In genomic region chr2:219553168-219553417, GRCh38 we compare ENCODE assay signal across 11 cellular contexts. TPM values are rescaled to one million over a fixed set of nuclear protein-coding genes. Genes with fewer than 3 reads are reported as not detected.
DNase-seq lines count a peak whose midpoint lies in the region; ATAC-seq and TF ChIP-seq lines count a peak whose summit lies in the region.
"Had no signal": no experiment of that assay in that cellular context is flagged by ENCODE, and none has a peak within 500 bp of the region (broad histone marks: within the 10 kb centered on the region; RNA-seq: fewer than 3 reads in every experiment).

No MANE protein-coding gene starts in this region.

- no peaks in the 10 kb centered on the region for H3K79me2 ChIP-seq in GM23338 (replicated peaks; ENCODE audit: insufficient read depth)

- H3K27me3 ChIP-seq in GM23338 (ENCODE audit: insufficient read depth) (peaks cover 17% of the 10 kb centered on the region), iPS-20b (ENCODE audit: insufficient read depth, low read length) (peaks cover 35% of the 10 kb centered on the region), skeletal muscle tissue (ENCODE audit: control insufficient read depth in 3 of 3, insufficient read depth in 3 of 3, low read length in 3 of 3) (peaks cover 8 to 16% (median 8%) of the 10 kb centered on the region in 3 donors)

- peaks cover 4% of the 10 kb centered on the region; the same call in 1 of the 2 replicates for H3F3A ChIP-seq in GM23338 (replicated peaks; ENCODE audit: low read depth)

- H3K27me3 Mint-ChIP-seq in GM23338 (ENCODE audit: insufficient read depth, low read depth, poor library complexity) (peaks cover 34% of the 10 kb centered on the region), activated B cell treated with CpG ODN at 0.5 μM for 24 hours (peaks cover 52% of the 10 kb centered on the region)
- H3K27me3 Mint-ChIP-seq in activated CD8-positive, alpha-beta memory T cell treated with anti-CD3 and anti-CD28 coated beads, Interleukin-2, amount 10 ng/mL, durations not matched to agents 7 days and 5 days: peaks cover 28% of the 10 kb centered on the region

- H3K27ac ChIP-seq in GM23338 (ENCODE audit: low read depth) (no peak overlapping the region), iPS-20b (ENCODE audit: low read length) (no peak overlapping the region), skeletal muscle tissue (ENCODE audit: low read depth, low read length) (no peak overlapping the region)

- H3K4me1 ChIP-seq in GM23338 (ENCODE audit: insufficient read depth) (peaks cover 10% of the 10 kb centered on the region), iPS-20b (ENCODE audit: insufficient read depth, low read length) (0 out of 2 replicates have a peak, but pooled peaks cover 3% of the 10 kb centered on the region), skeletal muscle tissue (ENCODE audit: control insufficient read depth in 3 of 3, insufficient read depth in 3 of 3, low read length in 3 of 3) (peaks cover 11 to 14% (median 12%) of the 10 kb centered on the region in 3 donors)

- no peaks in the 10 kb centered on the region for H4K20me1 ChIP-seq in GM23338 (replicated peaks; ENCODE audit: insufficient read depth)

- no peak overlapping the region; the same call in 1 of the 2 replicates for H2AFZ ChIP-seq in GM23338

- POLR2A ChIA-PET in activated B cell treated with CpG ODN at 0.5 μM for 24 hours (lab: Charles Lee): interaction anchor here (1.1 kb wide), 1 partner anchor 165 kb away, joined by 3 read pairs; the partner anchor contains the start of gene DNPEP
- POLR2A ChIA-PET in HEK293T (lab: Yijun Ruan, JAX): interaction anchor here (1.2 to 1.9 kb wide), 4 partner anchors 7 to 132 kb away, joined by 4 to 7 read pairs (median 6); partner anchors contain the start of gene STK11IP

- H3K4me1 Mint-ChIP-seq in GM23338: peaks cover 13% of the 10 kb centered on the region
- H3K4me1 Mint-ChIP-seq in activated B cell treated with CpG ODN at 0.5 μM for 24 hours: peaks cover 7% of the 10 kb centered on the region
- H3K4me1 Mint-ChIP-seq in activated CD8-positive, alpha-beta memory T cell treated with anti-CD3 and anti-CD28 coated beads, Interleukin-2, amount 10 ng/mL, durations not matched to agents 7 days and 5 days: peaks cover 4% of the 10 kb centered on the region
- H3K4me1 Mint-ChIP-seq: activated naive CD4-positive, alpha-beta T cell treated with anti-CD3 and anti-CD28 coated beads, Interleukin-2, amount 50 U/mL, for 24 hours had no signal

- H3K36me3 Mint-ChIP-seq in GM23338 (ENCODE audit: low read depth): peaks cover 15% of the 10 kb centered on the region; the same call in 2 of the 3 replicates
- H3K36me3 Mint-ChIP-seq in activated B cell treated with CpG ODN at 0.5 μM for 24 hours (ENCODE audit: low read depth): no peaks in the 10 kb centered on the region
- H3K36me3 Mint-ChIP-seq in activated CD8-positive, alpha-beta memory T cell treated with anti-CD3 and anti-CD28 coated beads, Interleukin-2, amount 10 ng/mL, durations not matched to agents 7 days and 5 days: no peaks in the 10 kb centered on the region
- H3K36me3 Mint-ChIP-seq: activated naive CD4-positive, alpha-beta T cell treated with anti-CD3 and anti-CD28 coated beads, Interleukin-2, amount 50 U/mL, for 24 hours had no signal

- TF ChIP-seq CTCF in GM23338 (conservative IDR thresholded peaks at IDR 0.05; ENCODE audit: low read depth in 2 of 2) (no peak), activated B cell treated with CpG ODN at 0.5 μM for 24 hours (IDR thresholded peaks at IDR 0.05) (no peak), lower leg skin (IDR thresholded peaks at IDR 0.05) (no peak)

- no peak for TF ChIP-seq POLR2A in lower leg skin (IDR thresholded peaks at IDR 0.05)

- DNase-seq in GM23338 (ENCODE audit: low spot score) (no peak), activated B cell treated with CpG ODN at 0.5 μM for 24 hours (no peak), HEK293T (ENCODE audit: extremely low spot score) (no peak), left colon (no peak), lower leg skin (ENCODE audit: low spot score in 2 of 2) (no peak)
- DNase-seq in activated CD8-positive, alpha-beta memory T cell treated with anti-CD3 and anti-CD28 coated beads, Interleukin-2, amount 10 ng/mL, durations not matched to agents 7 days and 5 days: no peak

- 31 to 41% methylated on average over 5 to 7 of the region's 7 CpGs for WGBS in lower leg skin, 2 donors

- CTCF ChIA-PET in activated B cell treated with CpG ODN at 0.5 μM for 24 hours (lab: Charles Lee) (no interaction called here), HEK293T (lab: Yijun Ruan, JAX) (interaction anchor here (1.0 to 1.3 kb wide), 2 partner anchors 12 to 57 kb away, joined by 3 to 4 read pairs; a partner anchor contains a TSS)
- CTCF ChIA-PET in activated CD8-positive, alpha-beta memory T cell treated with anti-CD3 and anti-CD28 coated beads, Interleukin-2, amount 10 ng/mL, durations not matched to agents 7 days and 5 days (lab: Charles Lee): interaction anchor here (2.4 to 3.7 kb wide), 2 partner anchors 8 to 10 kb away, joined by 13 to 15 read pairs; partner anchors contain the start of gene CHPF

- intact Hi-C loops in activated B cell treated with CpG ODN at 0.5 μM for 24 hours (cut with micrococcal nuclease) (no loop called here), left colon (cut with DNase I, micrococcal nuclease) (no loop called here), lower leg skin (cut with DNase I; ENCODE audit: low total_unique reads) (loop anchor here (10.0 kb wide), 1 partner anchor 82 kb away; no protein-coding TSS in a partner anchor)

- H3K4me3 ChIP-seq in GM23338 (peak overlapping the region; percentile 98), iPS-20b (ENCODE audit: low read length) (peak overlapping the region; percentile 93), skeletal muscle tissue (ENCODE audit: low read length in 3 of 3) (peak overlapping the region in 2 of 3 donors; percentile 23 to 67), lower leg skin (ENCODE audit: low read depth, poor library complexity, severe bottlenecking) (no peak overlapping the region)

- no peak overlapping the region for H3K27ac Mint-ChIP-seq in GM23338
- H3K27ac Mint-ChIP-seq in activated B cell treated with CpG ODN at 0.5 μM for 24 hours: no peak overlapping the region
- H3K27ac Mint-ChIP-seq in activated CD8-positive, alpha-beta memory T cell treated with anti-CD3 and anti-CD28 coated beads, Interleukin-2, amount 10 ng/mL, durations not matched to agents 7 days and 5 days: no peak overlapping the region
- H3K27ac Mint-ChIP-seq: activated naive CD4-positive, alpha-beta T cell treated with anti-CD3 and anti-CD28 coated beads, Interleukin-2, amount 50 U/mL, for 24 hours had no signal

- no peaks in the 10 kb centered on the region for H3K9me2 ChIP-seq in GM23338 (ENCODE audit: insufficient read depth)

- H3K36me3 ChIP-seq in GM23338 (ENCODE audit: insufficient read depth) (no peaks in the 10 kb centered on the region; the same call in 1 of the 2 replicates), iPS-20b (ENCODE audit: insufficient read depth, low read depth, low read length) (peaks cover 7% of the 10 kb centered on the region; the same call in 1 of the 2 replicates), skeletal muscle tissue (ENCODE audit: control insufficient read depth in 3 of 3, insufficient read depth in 3 of 3, low read length in 3 of 3) (peaks cover 29 to 39% (median 30%) of the 10 kb centered on the region in 3 donors)

- H3K9ac ChIP-seq in iPS-20b (ENCODE audit: low read depth, low read length) (peak overlapping the region; percentile 49; the same call in 1 of the 2 replicates), skeletal muscle tissue (ENCODE audit: low read depth in 1 of 3, low read length in 3 of 3) (peak overlapping the region in 2 of 3 donors; percentile 23 to 62)

- ATAC-seq in GM23338 (no peak), activated B cell treated with CpG ODN at 0.5 μM for 24 hours (ENCODE audit: low read depth) (no peak), left colon (no peak)
- no peak for ATAC-seq in activated CD8-positive, alpha-beta memory T cell treated with anti-CD3 and anti-CD28 coated beads, Interleukin-2, amount 10 ng/mL, durations not matched to agents 7 days and 5 days

- peak overlapping the region; percentile 63 for H3K4me3 Mint-ChIP-seq in GM23338
- peak overlapping the region; percentile 50 for H3K4me3 Mint-ChIP-seq in activated B cell treated with CpG ODN at 0.5 μM for 24 hours
- no peak overlapping the region for H3K4me3 Mint-ChIP-seq in activated CD8-positive, alpha-beta memory T cell treated with anti-CD3 and anti-CD28 coated beads, Interleukin-2, amount 10 ng/mL, durations not matched to agents 7 days and 5 days

- H3K9me3 ChIP-seq in iPS-20b (ENCODE audit: insufficient read depth, low read depth, low read length) (no peaks in the 10 kb centered on the region), skeletal muscle tissue (ENCODE audit: control insufficient read depth in 3 of 3, low read length in 3 of 3) (no peaks in the 10 kb centered on the region)

- H3K9me3 Mint-ChIP-seq in GM23338: no peaks in the 10 kb centered on the region; the same call in 2 of the 3 replicates
- H3K9me3 Mint-ChIP-seq in activated B cell treated with CpG ODN at 0.5 μM for 24 hours: no peaks in the 10 kb centered on the region
- no peaks in the 10 kb centered on the region for H3K9me3 Mint-ChIP-seq in activated CD8-positive, alpha-beta memory T cell treated with anti-CD3 and anti-CD28 coated beads, Interleukin-2, amount 10 ng/mL, durations not matched to agents 7 days and 5 days (ENCODE audit: low read depth)
- H3K9me3 Mint-ChIP-seq: activated naive CD4-positive, alpha-beta T cell treated with anti-CD3 and anti-CD28 coated beads, Interleukin-2, amount 50 U/mL, for 24 hours had no signal

- H3K4me2 ChIP-seq in GM23338: peak overlapping the region; percentile 99

RNA-seq across cellular contexts. Expression of gene TMEM198, which starts 9.3 kb away (rescaled TPM):
- 13.7 and 25.6 TPM in 2 replicates for total RNA-seq in GM23338 (2014; rRNA removed; shearing (Covaris generic))
- 5.6 TPM in 2 replicates for polyA plus RNA-seq in GM23338 (2016; fragmentation: Nextera tagmentation; extraction: Ambion mirVana)
- total RNA-seq in activated B cell treated with CpG ODN at 0.5 μM for 24 hours: 0.86 and 1.2 TPM in 2 replicates
- total RNA-seq in skeletal muscle tissue: 2.1 TPM
- total RNA-seq in activated CD8-positive, alpha-beta memory T cell treated with anti-CD3 and anti-CD28 coated beads, Interleukin-2, amount 10 ng/mL, durations not matched to agents 7 days and 5 days: 1 to 10 TPM; 1.8 to 2.8 TPM
- 1 to 10 TPM; 1.4 to 1.6 TPM for total RNA-seq in left colon
- 1 to 10 TPM in 2 of 4 donors, under 1 TPM in 2; 0.17 to 2.1 (median 1.0) TPM for total RNA-seq in lower leg skin

RNA-seq across cellular contexts. Expression of gene CHPF, which starts 9.5 kb away (rescaled TPM):
- total RNA-seq in GM23338 (2014; rRNA removed; shearing (Covaris generic)): 232 and 252 TPM in 2 replicates
- polyA plus RNA-seq in GM23338 (2016; fragmentation: Nextera tagmentation; extraction: Ambion mirVana): 34.4 and 36.5 TPM in 2 replicates
- 4.1 and 4.7 TPM in 2 replicates for total RNA-seq in activated B cell treated with CpG ODN at 0.5 μM for 24 hours
- total RNA-seq in skeletal muscle tissue: 33.4 TPM
- total RNA-seq in activated CD8-positive, alpha-beta memory T cell treated with anti-CD3 and anti-CD28 coated beads, Interleukin-2, amount 10 ng/mL, durations not matched to agents 7 days and 5 days: 10 to 100 TPM; 14.2 to 24.4 TPM
- total RNA-seq in left colon: 10 to 100 TPM; 27.8 to 37.2 TPM
- total RNA-seq in lower leg skin: 10 to 100 TPM; 37.8 to 73.1 (median 58.4) TPM

RNA-seq across cellular contexts. Expression of gene OBSL1, which starts 18.2 kb away (rescaled TPM):
- 164 and 207 TPM in 2 replicates for total RNA-seq in GM23338 (2014; rRNA removed; shearing (Covaris generic))
- polyA plus RNA-seq in GM23338 (2016; fragmentation: Nextera tagmentation; extraction: Ambion mirVana): 94.9 and 102 TPM in 2 replicates
- not detected in 2 replicates for total RNA-seq in activated B cell treated with CpG ODN at 0.5 μM for 24 hours
- 87.2 TPM for total RNA-seq in skeletal muscle tissue
- total RNA-seq in activated CD8-positive, alpha-beta memory T cell treated with anti-CD3 and anti-CD28 coated beads, Interleukin-2, amount 10 ng/mL, durations not matched to agents 7 days and 5 days: under 1 TPM in 1 of 2 experiments, not detected in 1; 0.16 TPM
- 10 to 100 TPM; 11.0 to 11.9 TPM for total RNA-seq in left colon
- total RNA-seq in lower leg skin: 10 to 100 TPM; 34.2 to 52.7 (median 42.7) TPM

RNA-seq across cellular contexts. Expression of gene INHA, which starts 19.0 kb away (rescaled TPM):
- total RNA-seq in GM23338 (2014; rRNA removed; shearing (Covaris generic)): 0.31 and 1.6 TPM in 2 replicates
- 0.56 and 1.5 TPM in 2 replicates for polyA plus RNA-seq in GM23338 (2016; fragmentation: Nextera tagmentation; extraction: Ambion mirVana)
- not detected in 2 replicates for total RNA-seq in activated B cell treated with CpG ODN at 0.5 μM for 24 hours
- not detected for total RNA-seq in skeletal muscle tissue
- not detected for total RNA-seq in activated CD8-positive, alpha-beta memory T cell treated with anti-CD3 and anti-CD28 coated beads, Interleukin-2, amount 10 ng/mL, durations not matched to agents 7 days and 5 days
- not detected for total RNA-seq in left colon
- 1 to 10 TPM in 1 of 4 donors, under 1 TPM in 2, not detected in 1; 0.58 to 1.4 (median 0.84) TPM for total RNA-seq in lower leg skin
- total RNA-seq: LHCN-M2 had no signal

RNA-seq across cellular contexts. Expression of gene ASIC4, which starts 38.8 kb away (rescaled TPM):
- 3.6 TPM in 1 of 2 replicates, not detected in the other for total RNA-seq in GM23338 (2014; rRNA removed; shearing (Covaris generic))
- polyA plus RNA-seq in GM23338 (2016; fragmentation: Nextera tagmentation; extraction: Ambion mirVana): 0.13 and 0.40 TPM in 2 replicates
- total RNA-seq in activated B cell treated with CpG ODN at 0.5 μM for 24 hours (0.15 TPM in 1 of 2 replicates, not detected in the other), skeletal muscle tissue (not detected), left colon (not detected), lower leg skin (under 1 TPM in 1 of 4 donors, not detected in 3; 0.26 TPM)
- total RNA-seq in activated CD8-positive, alpha-beta memory T cell treated with anti-CD3 and anti-CD28 coated beads, Interleukin-2, amount 10 ng/mL, durations not matched to agents 7 days and 5 days: under 1 TPM in 1 of 2 experiments, not detected in 1; 0.09 TPM
- total RNA-seq: LHCN-M2, SK-MEL-5 had no signal

Comparison
In these comparisons a context has a peak if more than half of its experiments do, and no peak if none do; other contexts are left out.
1. RNA of gene OBSL1, which starts 18.2 kb away (total RNA-seq): 164 to 207 TPM in GM23338, 87.2 TPM in skeletal muscle tissue (single experiment), 34.2 to 52.7 TPM in lower leg skin and 11.0 to 11.9 TPM in left colon; 0.16 TPM in activated CD8-positive, alpha-beta memory T cell treated with anti-CD3 and anti-CD28 coated beads, Interleukin-2, amount 10 ng/mL, durations not matched to agents 7 days and 5 days and not detected in activated B cell treated with CpG ODN at 0.5 μM for 24 hours; every median in the first group is over 10 times any median in the second.